Comparison of ENCODE assay signal across 20 cellular contexts in the genomic region with DNA sequence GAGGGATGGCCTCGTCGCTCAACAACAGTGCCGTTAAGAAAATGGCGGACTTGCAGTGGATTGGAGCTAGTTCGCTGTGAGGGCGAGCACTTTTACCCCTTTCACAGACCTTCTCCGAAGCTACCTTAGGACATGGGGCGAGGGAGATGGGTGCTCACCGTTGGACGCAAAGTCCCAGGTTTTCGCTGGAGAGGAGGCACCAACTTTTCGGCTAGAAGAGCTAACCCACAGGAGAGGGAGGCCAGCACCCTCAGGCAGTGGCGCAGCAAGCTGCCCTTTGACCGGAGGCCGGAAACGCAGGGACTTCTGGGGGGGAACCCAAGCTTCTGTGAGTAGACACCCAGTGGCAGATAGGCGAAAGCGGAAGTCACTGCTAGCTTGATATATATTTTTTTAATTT.
"Had no signal": no experiment of that assay in that cellular context is flagged by ENCODE, and none has a peak within 500 bp of the region (broad histone marks: within the 10 kb centered on the region; RNA-seq: fewer than 3 reads in every experiment).

No MANE protein-coding gene starts in this region.

- H3K27ac ChIP-seq: RWPE1 had no signal

- ATAC-seq: Panc1, PC-3, SK-N-SH treated with all-trans-retinoic acid at 6 μM for 48 hours had no signal

- DNase-seq: KBM-7, MV-4-11, NCI-H1048, NCI-H1105, NCI-H1417, NCI-H1436 treated with DMSO at 0.1 percent for 48 hours, NCI-H1694, NCI-H187 treated with DMSO at 0.1 percent for 48 hours, NCI-H2029 treated with DMSO at 0.1 percent for 48 hours, NCI-H226, NCI-H446, NCI-H510A, NCI-H524 treated with DMSO at 0.1 percent for 48 hours, NCI-H69, NCI-H774, PC-3, SHP77 had no signal
